1 cellular context compared by ENCODE assay signal in the genomic region with DNA sequence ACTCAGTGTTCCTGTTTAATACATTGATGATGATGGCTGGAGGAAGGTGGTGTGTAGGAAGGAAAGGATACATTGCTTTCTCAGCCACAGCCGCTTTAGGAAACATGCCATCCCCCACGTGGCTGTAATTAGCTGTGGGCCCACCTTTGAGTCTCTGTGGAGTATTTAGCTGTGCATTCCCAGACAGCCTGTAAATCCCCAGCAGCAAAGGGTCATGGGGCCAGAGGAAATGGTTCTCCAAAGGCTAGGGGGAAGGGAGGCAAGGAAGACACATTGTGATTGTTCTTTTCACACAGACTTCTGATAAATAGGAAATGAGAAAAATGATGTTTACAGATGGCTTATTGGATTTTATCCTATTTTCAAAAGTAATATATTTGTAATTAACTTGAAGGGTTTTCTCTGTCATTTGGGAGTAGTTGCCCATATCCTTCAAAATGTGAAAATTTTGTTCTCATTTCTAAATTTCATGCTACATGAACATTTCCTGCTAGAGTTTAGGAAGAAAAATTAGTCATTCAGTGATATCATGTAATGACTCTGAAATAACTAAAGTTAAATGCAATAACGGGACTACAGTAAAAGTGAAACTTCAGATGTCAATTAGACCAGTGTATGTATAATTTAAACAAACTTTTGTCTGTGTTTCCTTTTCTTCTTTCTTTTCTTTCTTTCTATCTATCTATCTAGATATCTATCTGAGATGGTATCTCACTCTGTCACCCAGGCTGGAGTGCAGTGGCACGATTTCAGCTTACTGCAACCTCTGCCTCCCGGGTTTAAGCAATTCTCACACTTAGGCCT.
TF ChIP-seq lines count a peak whose summit lies in the region.

No MANE protein-coding gene starts in this region.

TF ChIP-seq in GM23338, 12 proteins besides CTCF, POLR2A, EP300 and RAD21 (continued from another document):
- TF ChIP-seq, protein P1, sequence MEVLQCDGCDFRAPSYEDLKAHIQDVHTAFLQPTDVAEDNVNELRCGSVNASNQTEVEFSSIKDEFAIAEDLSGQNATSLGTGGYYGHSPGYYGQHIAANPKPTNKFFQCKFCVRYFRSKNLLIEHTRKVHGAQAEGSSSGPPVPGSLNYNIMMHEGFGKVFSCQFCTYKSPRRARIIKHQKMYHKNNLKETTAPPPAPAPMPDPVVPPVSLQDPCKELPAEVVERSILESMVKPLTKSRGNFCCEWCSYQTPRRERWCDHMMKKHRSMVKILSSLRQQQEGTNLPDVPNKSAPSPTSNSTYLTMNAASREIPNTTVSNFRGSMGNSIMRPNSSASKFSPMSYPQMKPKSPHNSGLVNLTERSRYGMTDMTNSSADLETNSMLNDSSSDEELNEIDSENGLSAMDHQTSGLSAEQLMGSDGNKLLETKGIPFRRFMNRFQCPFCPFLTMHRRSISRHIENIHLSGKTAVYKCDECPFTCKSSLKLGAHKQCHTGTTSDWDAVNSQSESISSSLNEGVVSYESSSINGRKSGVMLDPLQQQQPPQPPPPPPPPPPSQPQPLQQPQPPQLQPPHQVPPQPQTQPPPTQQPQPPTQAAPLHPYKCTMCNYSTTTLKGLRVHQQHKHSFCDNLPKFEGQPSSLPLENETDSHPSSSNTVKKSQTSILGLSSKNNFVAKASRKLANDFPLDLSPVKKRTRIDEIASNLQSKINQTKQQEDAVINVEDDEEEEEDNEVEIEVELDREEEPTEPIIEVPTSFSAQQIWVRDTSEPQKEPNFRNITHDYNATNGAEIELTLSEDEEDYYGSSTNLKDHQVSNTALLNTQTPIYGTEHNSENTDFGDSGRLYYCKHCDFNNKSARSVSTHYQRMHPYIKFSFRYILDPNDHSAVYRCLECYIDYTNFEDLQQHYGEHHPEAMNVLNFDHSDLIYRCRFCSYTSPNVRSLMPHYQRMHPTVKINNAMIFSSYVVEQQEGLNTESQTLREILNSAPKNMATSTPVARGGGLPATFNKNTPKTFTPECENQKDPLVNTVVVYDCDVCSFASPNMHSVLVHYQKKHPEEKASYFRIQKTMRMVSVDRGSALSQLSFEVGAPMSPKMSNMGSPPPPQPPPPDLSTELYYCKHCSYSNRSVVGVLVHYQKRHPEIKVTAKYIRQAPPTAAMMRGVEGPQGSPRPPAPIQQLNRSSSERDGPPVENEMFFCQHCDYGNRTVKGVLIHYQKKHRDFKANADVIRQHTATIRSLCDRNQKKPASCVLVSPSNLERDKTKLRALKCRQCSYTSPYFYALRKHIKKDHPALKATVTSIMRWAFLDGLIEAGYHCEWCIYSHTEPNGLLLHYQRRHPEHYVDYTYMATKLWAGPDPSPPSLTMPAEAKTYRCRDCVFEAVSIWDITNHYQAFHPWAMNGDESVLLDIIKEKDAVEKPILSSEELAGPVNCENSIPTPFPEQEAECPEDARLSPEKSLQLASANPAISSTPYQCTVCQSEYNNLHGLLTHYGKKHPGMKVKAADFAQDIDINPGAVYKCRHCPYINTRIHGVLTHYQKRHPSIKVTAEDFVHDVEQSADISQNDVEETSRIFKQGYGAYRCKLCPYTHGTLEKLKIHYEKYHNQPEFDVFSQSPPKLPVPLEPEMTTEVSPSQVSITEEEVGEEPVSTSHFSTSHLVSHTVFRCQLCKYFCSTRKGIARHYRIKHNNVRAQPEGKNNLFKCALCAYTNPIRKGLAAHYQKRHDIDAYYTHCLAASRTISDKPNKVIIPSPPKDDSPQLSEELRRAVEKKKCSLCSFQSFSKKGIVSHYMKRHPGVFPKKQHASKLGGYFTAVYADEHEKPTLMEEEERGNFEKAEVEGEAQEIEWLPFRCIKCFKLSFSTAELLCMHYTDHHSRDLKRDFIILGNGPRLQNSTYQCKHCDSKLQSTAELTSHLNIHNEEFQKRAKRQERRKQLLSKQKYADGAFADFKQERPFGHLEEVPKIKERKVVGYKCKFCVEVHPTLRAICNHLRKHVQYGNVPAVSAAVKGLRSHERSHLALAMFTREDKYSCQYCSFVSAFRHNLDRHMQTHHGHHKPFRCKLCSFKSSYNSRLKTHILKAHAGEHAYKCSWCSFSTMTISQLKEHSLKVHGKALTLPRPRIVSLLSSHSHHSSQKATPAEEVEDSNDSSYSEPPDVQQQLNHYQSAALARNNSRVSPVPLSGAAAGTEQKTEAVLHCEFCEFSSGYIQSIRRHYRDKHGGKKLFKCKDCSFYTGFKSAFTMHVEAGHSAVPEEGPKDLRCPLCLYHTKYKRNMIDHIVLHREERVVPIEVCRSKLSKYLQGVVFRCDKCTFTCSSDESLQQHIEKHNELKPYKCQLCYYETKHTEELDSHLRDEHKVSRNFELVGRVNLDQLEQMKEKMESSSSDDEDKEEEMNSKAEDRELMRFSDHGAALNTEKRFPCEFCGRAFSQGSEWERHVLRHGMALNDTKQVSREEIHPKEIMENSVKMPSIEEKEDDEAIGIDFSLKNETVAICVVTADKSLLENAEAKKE (CRISPR knock-in tag; IDR thresholded peaks at IDR 0.05), result no peak
- no peak for TF ChIP-seq POLR2AphosphoS5 (IDR thresholded peaks at IDR 0.05; ENCODE audit: low read depth)
- no peak for TF ChIP-seq EZH2phosphoT487 (IDR thresholded peaks at IDR 0.05; ENCODE audit: unreplicated experiment)
- TF ChIP-seq CREB1 (CRISPR knock-in tag; IDR thresholded peaks at IDR 0.05; ENCODE audit: low read depth), result no peak
- TF ChIP-seq REST (IDR thresholded peaks at IDR 0.05; ENCODE audit: unreplicated experiment), result no peak
